20 cellular contexts compared by ENCODE assay signal in the genomic region with DNA sequence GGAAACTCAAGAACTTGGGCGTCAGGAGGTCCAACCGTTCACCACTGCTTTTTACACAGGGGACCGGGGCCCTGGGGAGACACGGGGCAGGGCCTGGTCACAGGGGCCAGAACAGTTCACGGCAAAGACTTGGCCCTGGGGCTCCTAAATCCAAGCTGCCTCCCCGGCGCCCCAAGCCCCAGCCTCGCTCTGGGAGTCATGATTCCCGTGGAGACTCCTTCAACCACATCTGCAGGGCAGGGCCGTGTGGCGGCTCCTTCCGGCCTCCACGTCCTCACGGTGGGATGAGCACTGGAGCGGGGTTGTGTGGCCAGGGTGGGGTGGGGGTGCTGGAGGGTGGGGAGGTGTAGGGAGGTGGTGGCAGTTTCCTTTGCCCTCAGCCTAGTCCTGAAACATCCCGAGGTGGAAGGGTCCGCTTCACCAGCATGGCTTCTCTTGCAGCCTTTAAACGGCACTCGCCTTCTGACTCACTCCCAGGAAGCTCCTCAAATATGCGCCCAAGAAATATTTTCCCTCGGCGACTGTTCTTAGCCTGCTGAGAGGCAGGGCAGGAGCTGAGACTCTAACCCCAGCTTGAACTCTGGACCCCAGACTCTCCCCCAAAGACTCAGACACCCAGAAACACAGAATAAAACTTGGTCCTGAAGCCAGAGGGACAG. TPM values are rescaled to one million over a fixed set of nuclear protein-coding genes. Genes with fewer than 3 reads are reported as not detected.
DNase-seq lines count a peak whose midpoint lies in the region; ATAC-seq and TF ChIP-seq lines count a peak whose summit lies in the region.
"Had no signal": no experiment of that assay in that cellular context is flagged by ENCODE, and none has a peak within 500 bp of the region (broad histone marks: within the 10 kb centered on the region; RNA-seq: fewer than 3 reads in every experiment).

No MANE protein-coding gene starts in this region.

- H3K4me3 ChIP-seq in astrocyte of the spinal cord (ENCODE audit: low read depth, low read length), result no peak overlapping the region
- H3K4me3 ChIP-seq in mucosa of rectum (ENCODE audit: low read length in 2 of 2), result peak overlapping the region; percentile 73 to 74
- H3K4me3 ChIP-seq in aorta (ENCODE audit: low read length in 2 of 2), result no peak overlapping the region
- H3K4me3 ChIP-seq in upper lobe of right lung, result no peak overlapping the region
- H3K4me3 ChIP-seq: body of pancreas had no signal

- in situ Hi-C loops in astrocyte of the spinal cord (cut with HindIII; ENCODE audit: low sequenced_read_pairs), result no loop called here

- H3K4me1 ChIP-seq in mucosa of rectum (ENCODE audit: control insufficient read depth in 2 of 2, insufficient read depth in 2 of 2, low read length in 2 of 2) (peaks cover 19 to 49% of the 10 kb centered on the region in 2 donors), aorta (ENCODE audit: control insufficient read depth in 1 of 2, insufficient read depth in 2 of 2, low read length in 2 of 2) (no peaks in the 10 kb centered on the region), upper lobe of right lung (no peaks in the 10 kb centered on the region)
- H3K4me1 ChIP-seq: body of pancreas, Caco-2 had no signal

- H3K9me3 ChIP-seq in mucosa of rectum (ENCODE audit: control insufficient read depth in 2 of 2, low read length in 2 of 2) (no peaks in the 10 kb centered on the region), aorta (ENCODE audit: control insufficient read depth, low read length) (no peaks in the 10 kb centered on the region), upper lobe of right lung (no peaks in the 10 kb centered on the region)
- H3K9me3 ChIP-seq: body of pancreas, Caco-2 had no signal

- peak overlapping the region; percentile 79 to 97 for H3K27ac ChIP-seq in mucosa of rectum (ENCODE audit: low read depth in 2 of 2, low read length in 2 of 2)
- no peak overlapping the region for H3K27ac ChIP-seq in aorta (ENCODE audit: low read depth in 1 of 2, low read length in 2 of 2)
- H3K27ac ChIP-seq in upper lobe of right lung, result no peak overlapping the region
- H3K27ac ChIP-seq: 22Rv1, body of pancreas had no signal

- 70 to 79% methylated on average over 22 of the region's 22 CpGs for WGBS in aorta, 2 donors

- DNase-seq in DMS53 (lab: John Stamatoyannopoulos, UW) (peak; percentile 26), DMS53 treated with DMSO at 0.1 percent for 48 hours (lab: John Stamatoyannopoulos, UW; ENCODE audit: unreplicated experiment) (no peak), astrocyte of the spinal cord (ENCODE audit: low read depth, low spot score) (peak; percentile 13), aorta (peak; percentile 27 to 35), upper lobe of right lung (no peak), HPDE6-E6E7 (ENCODE audit: extremely low spot score) (no peak)
- DNase-seq: activated B cell treated with CpG ODN at 0.5 μM for 24 hours; activated CD4-positive, alpha-beta memory T cell treated with anti-CD3 and anti-CD28 coated beads for 36 hours; activated naive CD4-positive, alpha-beta T cell treated with Interleukin-2 at 50 U/mL for 16 hours; Caco-2; NCI-H510A had no signal

- peaks cover 5 to 8% of the 10 kb centered on the region in 2 donors for H3K36me3 ChIP-seq in mucosa of rectum (ENCODE audit: control insufficient read depth in 2 of 2, insufficient read depth in 2 of 2, low read length in 2 of 2)
- H3K36me3 ChIP-seq in aorta (ENCODE audit: control insufficient read depth in 1 of 2, insufficient read depth in 2 of 2, low read length in 1 of 2), result no peaks in the 10 kb centered on the region
- H3K36me3 ChIP-seq in upper lobe of right lung, result no peaks in the 10 kb centered on the region

- TF ChIP-seq CTCF in astrocyte of the spinal cord (IDR thresholded peaks at IDR 0.05; ENCODE audit: low read depth, low read length), result no peak
- no peak for TF ChIP-seq CTCF in upper lobe of right lung (IDR thresholded peaks at IDR 0.05)

- intact Hi-C loops in aorta (cut with DNase I), result no loop called here
- intact Hi-C loops in upper lobe of right lung (cut with DNase I), result no loop called here

- H3K9ac ChIP-seq in mucosa of rectum (ENCODE audit: low read depth in 1 of 2, low read length in 2 of 2), result peak overlapping the region; percentile 87 to 94

- no peak for ATAC-seq in aorta (ENCODE audit: low FRiP score)
- no peak for ATAC-seq in upper lobe of right lung
- ATAC-seq in HG03442 (IDR thresholded peaks at IDR 0.05; ENCODE audit: unreplicated experiment), result no peak
- ATAC-seq: body of pancreas, SK-N-SH treated with all-trans-retinoic acid at 6 μM for 48 hours had no signal

- H3K27me3 ChIP-seq in mucosa of rectum (ENCODE audit: control insufficient read depth in 2 of 2, insufficient read depth in 2 of 2, low read length in 2 of 2) (no peaks in the 10 kb centered on the region), aorta (ENCODE audit: control insufficient read depth in 1 of 2, insufficient read depth in 2 of 2, low read length in 1 of 2) (no peaks in the 10 kb centered on the region), upper lobe of right lung (peaks cover 6% of the 10 kb centered on the region)

RNA-seq across cellular contexts. Expression of gene MUC4, which starts 1.8 kb away (rescaled TPM):
- total RNA-seq in aorta (under 1 TPM in 1 of 2 donors, not detected in 1; 0.06 TPM), upper lobe of right lung (1.1 TPM)
- polyA plus RNA-seq in aorta, result under 1 TPM; 0.08 to 0.25 TPM
- total RNA-seq: body of pancreas, HT-29, mesenteric fat pad, pulmonary artery endothelial cell had no signal
- polyA plus RNA-seq: neural cell had no signal

Comparison
In these comparisons a context has a peak if more than half of its experiments do, and no peak if none do; other contexts are left out.
1. DNase-seq: peak in DMS53 (single experiment), astrocyte of the spinal cord (single experiment) and aorta (2 of 2); none in DMS53 treated with DMSO at 0.1 percent for 48 hours (single experiment), upper lobe of right lung (single experiment) and HPDE6-E6E7 (single experiment).
2. H3K4me3 ChIP-seq: peak in mucosa of rectum (2 of 2); none in astrocyte of the spinal cord (single experiment), aorta (0 of 2) and upper lobe of right lung (single experiment).
3. H3K27ac ChIP-seq: peak in mucosa of rectum (2 of 2); none in aorta (0 of 2) and upper lobe of right lung (single experiment).